Comparison of ENCODE assay signal across 5 cellular contexts in genomic region chr5:60055168-60055567, GRCh38.
"Had no signal": no experiment of that assay in that cellular context is flagged by ENCODE, and none has a peak within 500 bp of the region (broad histone marks: within the 10 kb centered on the region; RNA-seq: fewer than 3 reads in every experiment).

No MANE protein-coding gene starts in this region.

- H3K4me3 Mint-ChIP-seq: GM23338, H9 had no signal

- H2AFZ ChIP-seq: GM23338 had no signal

- H3K4me2 ChIP-seq: GM23338 had no signal

- H3K27ac Mint-ChIP-seq: GM23338, H9, IgD-negative memory B cell had no signal

- ATAC-seq: GM23338, HepG2 had no signal

- DNase-seq: H9, HCEC 1CT had no signal

- H3K4me1 Mint-ChIP-seq: IgD-negative memory B cell had no signal

- H3K4me3 ChIP-seq: GM23338 had no signal
